In the genomic region with DNA sequence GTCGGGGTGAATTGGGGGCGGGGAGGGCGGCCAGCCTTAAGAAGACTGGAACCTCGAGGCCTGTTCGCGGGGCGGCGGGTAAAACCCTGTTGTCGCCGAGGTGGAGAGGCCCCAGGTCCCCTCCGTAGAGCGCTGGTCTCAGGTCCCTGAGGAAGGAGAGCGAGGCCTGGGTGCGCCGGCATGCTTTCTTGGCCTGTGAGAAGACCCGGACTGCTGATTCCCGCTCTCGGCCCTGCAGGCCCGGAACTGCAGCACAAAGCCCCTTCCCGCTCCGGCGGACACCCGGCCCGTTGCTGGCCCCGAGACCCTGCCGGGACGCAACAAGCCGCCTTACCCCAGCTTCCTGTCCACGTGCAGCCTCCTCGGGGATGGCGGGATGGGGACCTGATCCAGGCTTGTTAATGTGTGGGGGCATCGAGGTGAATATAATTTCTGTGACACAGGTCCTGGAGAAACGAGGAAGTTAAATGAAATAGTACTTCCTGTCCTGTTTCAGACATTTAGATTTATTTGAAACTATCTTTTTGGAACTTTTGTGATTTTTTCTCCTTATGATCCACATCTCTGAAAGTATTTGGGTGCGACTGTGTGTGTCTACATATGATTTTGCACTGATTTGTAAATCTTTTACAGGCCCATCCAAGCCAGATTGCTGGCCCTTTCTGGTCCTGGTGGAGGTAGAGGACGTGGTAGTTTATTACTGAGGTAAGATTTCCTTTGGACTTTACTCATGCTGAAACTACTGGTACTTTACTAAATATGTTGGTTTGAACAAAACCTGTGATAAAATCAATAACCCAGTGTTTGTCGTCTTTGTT, we compare ENCODE assay signal across 8 cellular contexts. TPM values are rescaled to one million over a fixed set of nuclear protein-coding genes. Genes with fewer than 3 reads are reported as not detected.
DNase-seq lines count a peak whose midpoint lies in the region; ATAC-seq, FAIRE-seq and TF ChIP-seq lines count a peak whose summit lies in the region.

No MANE protein-coding gene starts in this region.

- peak overlapping the region; percentile 71; the same call in 1 of the 2 replicates for H2AFZ ChIP-seq in K562 (ENCODE audit: low read depth, low read length)

- H3K4me3 ChIP-seq in GM06990 (replicated peaks; ENCODE audit: low read depth, low read length) = peak overlapping the region; percentile 82
- H3K4me3 ChIP-seq in K562 = peak overlapping the region; percentile 90
- peak overlapping the region; percentile 70 to 98 for H3K4me3 ChIP-seq in kidney (ENCODE audit: low read length in 2 of 2)

- H3K27me3 ChIP-seq in GM06990 (replicated peaks; ENCODE audit: control insufficient read depth, insufficient read depth, low read length) (no peaks in the 10 kb centered on the region), K562 (ENCODE audit: control insufficient read depth in 2 of 2, insufficient read depth in 2 of 2, low read length in 2 of 2) (no peaks in the 10 kb centered on the region)

- DNase-seq in 8988T (peak; percentile 15), GM06990 (ENCODE audit: extremely low read depth, insufficient read length) (peak; percentile 80), NOMO-1 treated with dmso at 0.1 percent for 144 hours (lab: John Stamatoyannopoulos, UW; ENCODE audit: unreplicated experiment) (peak; percentile 17), K562 (ENCODE audit: extremely low read depth in 1 of 4, low spot score in 3 of 4) (peak in 3 of 4 experiments; percentile 27 to 54 (median 47)), kidney (no peak), RCC 7860 (ENCODE audit: low spot score) (no peak)
- DNase-seq in stimulated activated CD4-positive, alpha-beta T cell treated with anti-CD3 and anti-CD28 coated beads, Interleukin-4, amount 100 ng/mL, for 48 hours (ENCODE audit: low read depth in 2 of 2) = peak; percentile 38

- H3K79me2 ChIP-seq in K562 (ENCODE audit: control insufficient read depth, insufficient read depth, low read length) = peaks cover 40% of the 10 kb centered on the region

- peak; percentile 3 for ATAC-seq in HG02884 (IDR thresholded peaks at IDR 0.05; ENCODE audit: unreplicated experiment)
- peak; percentile 16 for ATAC-seq in K562

- H3K4me1 ChIP-seq in K562 (replicated peaks in 1 of 2; ENCODE audit: control insufficient read depth in 2 of 2, insufficient read depth in 2 of 2, low read length in 2 of 2) = peaks cover 9 to 18% of the 10 kb centered on the region in 2 experiments; a peak in 4 of 5 replicates
- peaks cover 4 to 11% of the 10 kb centered on the region in 2 donors for H3K4me1 ChIP-seq in kidney (ENCODE audit: control insufficient read depth in 1 of 2, insufficient read depth in 1 of 2, low read depth in 1 of 2, low read length in 2 of 2)

- BruUV-seq in K562 (replicated peaks; lab: Mats Ljungman, UMichigan) = TSS peak; percentile 71

- WGBS in K562 (ENCODE audit: insufficient coverage, low coverage, missing lambda C conversion rate) = 2% methylated on average over 21 of the region's 36 CpGs

- TF ChIP-seq CTCF in GM06990 (IDR thresholded peaks at IDR 0.05; ENCODE audit: insufficient read depth, low read length, poor library complexity, severe bottlenecking) (no peak), K562 (IDR thresholded peaks at IDR 0.05 in 2 of 3, conservative IDR thresholded peaks at IDR 0.05 in 1 of 3; ENCODE audit: insufficient read depth in 2 of 3, low read depth in 1 of 3, low read length in 3 of 3) (no peak), kidney (IDR thresholded peaks at IDR 0.05; ENCODE audit: borderline replicate concordance, extremely low read depth, insufficient read depth) (no peak)

- no peaks in the 10 kb centered on the region for H4K20me1 ChIP-seq in K562 (replicated peaks; ENCODE audit: control insufficient read depth, insufficient read depth, low read length)

- H3K9me3 ChIP-seq in K562 (replicated peaks; ENCODE audit: control insufficient read depth, insufficient read depth, low read depth, low read length) = no peaks in the 10 kb centered on the region
- H3K9me3 ChIP-seq in kidney (ENCODE audit: control insufficient read depth in 1 of 2, low read length in 2 of 2) = no peaks in the 10 kb centered on the region

- POLR2A ChIA-PET in K562 (lab: Yijun Ruan, JAX) = interaction anchor here (0.6 to 1.4 kb wide), 9 partner anchors 9 to 134 kb away, joined by 3 to 9 read pairs (median 3); no protein-coding TSS in a partner anchor

- peaks cover 11% of the 10 kb centered on the region for H3K36me3 ChIP-seq in GM06990 (ENCODE audit: control insufficient read depth, insufficient read depth, low read length)
- peaks cover 49% of the 10 kb centered on the region for H3K36me3 ChIP-seq in K562 (ENCODE audit: control insufficient read depth, insufficient read depth, low read length)
- peaks cover 18 to 42% of the 10 kb centered on the region in 2 donors for H3K36me3 ChIP-seq in kidney (ENCODE audit: control insufficient read depth in 1 of 2, insufficient read depth in 2 of 2, low read length in 2 of 2)

- H3K9me1 ChIP-seq in K562 (ENCODE audit: control insufficient read depth, insufficient read depth, low read length) = no peaks in the 10 kb centered on the region

- FAIRE-seq in K562 (lab: Jason Lieb, UNC) (no peak), kidney (lab: Jason Lieb, UNC) (no peak), RCC 7860 (lab: Jason Lieb, UNC) (no peak)

- H3K27ac ChIP-seq in K562 (ENCODE audit: extremely low read depth, low read depth, low read length) (peak overlapping the region; percentile 94), kidney (ENCODE audit: low read depth in 2 of 2, low read length in 2 of 2) (peak overlapping the region; percentile 79 to 87)

- no peak for TF ChIP-seq RAD21 in K562 (CRISPR knock-in tag; conservative IDR thresholded peaks at IDR 0.05 in 1 of 2, IDR thresholded peaks at IDR 0.05 in 1 of 2)

- in situ Hi-C loops in K562 (cut with MboI) = no loop called here

- peak overlapping the region; percentile 96 to 99 for H3K9ac ChIP-seq in K562 (ENCODE audit: insufficient read depth in 1 of 2, low read depth in 2 of 2, low read length in 2 of 2)
- H3K9ac ChIP-seq in kidney (ENCODE audit: low read length in 2 of 2) = peak overlapping the region; percentile 87 to 88

- TF ChIP-seq POLR2A in K562 (conservative IDR thresholded peaks at IDR 0.05) = no peak

- CTCF ChIA-PET in K562 (lab: Yijun Ruan, JAX; ENCODE audit: low intra/inter-chr PET ratio) = interaction anchor here (0.7 kb wide), 1 partner anchor 10 kb away, joined by 3 read pairs; no protein-coding TSS in a partner anchor

- TF ChIP-seq EP300 in K562 (IDR thresholded peaks at IDR 0.05; ENCODE audit: low read length) = no peak

- H3K4me2 ChIP-seq in K562 (ENCODE audit: insufficient read depth, low read length) = peak overlapping the region; percentile 83

- intact Hi-C loops in K562 (cut with micrococcal nuclease) (loop anchor here (2.0 to 10.0 kb wide), 3 partner anchors 31 to 89 kb away; partner anchors contain the start of gene GEMIN2), kidney (cut with DNase I) (no loop called here)

RNA-seq across cellular contexts. Expression of gene PNN, which starts 0.6 kb away (rescaled TPM):
- 53.9 and 152 TPM in 2 replicates for total RNA-seq in K562 (2011; cell fraction: chromatin; rRNA removed; ENCODE audit: low replicate concordance)
- total RNA-seq in K562 (2011; cell fraction: nucleolus; rRNA removed) = 34.2 and 42.7 TPM in 2 replicates
- 65.9 and 95.0 TPM in 2 replicates for total RNA-seq in K562 (2011; cell fraction: nucleoplasm; rRNA removed)
- 59.9 and 69.7 TPM in 2 replicates for total RNA-seq in K562 (2014; rRNA removed)
- 75.9 and 84.5 TPM in 2 replicates for total RNA-seq in K562 (2014; rRNA removed; fragmentation: Illumina TruSeq; extraction: Trizol)
- 68.2 and 81.4 TPM in 2 replicates for total RNA-seq in K562 (2015; rRNA removed; fragmentation: Illumina TruSeq; extraction: Trizol)
- 53.4 and 67.7 TPM in 2 replicates for total RNA-seq in K562 (2021)
- polyA plus RNA-seq in K562 (2011; rRNA removed) = 42.8 and 46.6 TPM in 2 replicates
- polyA plus RNA-seq in K562 (2011; cell fraction: cytosol; rRNA removed) = 7.8 and 21.8 TPM in 2 replicates
- 123 and 157 TPM in 2 replicates for polyA plus RNA-seq in K562 (2011; cell fraction: nucleus; rRNA removed)
- polyA plus RNA-seq in K562 (2012) = 71.6 and 86.2 TPM in 2 replicates
- 105 and 133 TPM in 2 replicates for polyA plus RNA-seq in K562 (2014; fragmentation: Illumina TruSeq; extraction: Trizol)
- 10 to 100 TPM; 30.2 to 38.1 TPM for polyA plus RNA-seq in K562 (2014; fragmentation: Nextera tagmentation; extraction: Ambion mirVana)
- polyA plus RNA-seq in K562 (2014; rRNA removed) = 138 and 188 TPM in 2 replicates
- polyA minus RNA-seq in K562 (2011; rRNA and poly(A)+ RNA removed) = 32.5 and 38.4 TPM in 2 replicates
- polyA minus RNA-seq in K562 (2011; cell fraction: cytosol; rRNA and poly(A)+ RNA removed) = 9.0 and 10.4 TPM in 2 replicates
- polyA minus RNA-seq in K562 (2011; cell fraction: nucleus; rRNA and poly(A)+ RNA removed) = 42.9 and 69.9 TPM in 2 replicates
- total RNA-seq in kidney = 46.2 TPM
- polyA plus RNA-seq in kidney (ENCODE audit: insufficient read depth, low read depth, low replicate concordance) = 27.2 TPM

RNA-seq across cellular contexts. Expression of gene TRAPPC6B, which starts 5.5 kb away (rescaled TPM):
- total RNA-seq in K562 (2011; cell fraction: chromatin; rRNA removed; ENCODE audit: low replicate concordance) = 21.2 and 33.4 TPM in 2 replicates
- 7.7 and 9.7 TPM in 2 replicates for total RNA-seq in K562 (2011; cell fraction: nucleolus; rRNA removed)
- total RNA-seq in K562 (2011; cell fraction: nucleoplasm; rRNA removed) = 18.5 and 35.6 TPM in 2 replicates
- 16.8 and 18.2 TPM in 2 replicates for total RNA-seq in K562 (2014; rRNA removed)
- 17.4 and 21.3 TPM in 2 replicates for total RNA-seq in K562 (2014; rRNA removed; fragmentation: Illumina TruSeq; extraction: Trizol)
- 15.2 and 16.3 TPM in 2 replicates for total RNA-seq in K562 (2015; rRNA removed; fragmentation: Illumina TruSeq; extraction: Trizol)
- total RNA-seq in K562 (2021) = 22.1 and 22.5 TPM in 2 replicates
- polyA plus RNA-seq in K562 (2011; rRNA removed) = 20.4 and 23.8 TPM in 2 replicates
- 3.6 and 10.8 TPM in 2 replicates for polyA plus RNA-seq in K562 (2011; cell fraction: cytosol; rRNA removed)
- 19.0 and 19.7 TPM in 2 replicates for polyA plus RNA-seq in K562 (2011; cell fraction: nucleus; rRNA removed)
- polyA plus RNA-seq in K562 (2012) = 16.4 and 20.5 TPM in 2 replicates
- polyA plus RNA-seq in K562 (2014; fragmentation: Illumina TruSeq; extraction: Trizol) = 18.5 and 24.5 TPM in 2 replicates
- polyA plus RNA-seq in K562 (2014; fragmentation: Nextera tagmentation; extraction: Ambion mirVana) = 1 to 10 TPM; 3.8 to 6.4 TPM
- polyA plus RNA-seq in K562 (2014; rRNA removed) = 20.3 and 23.1 TPM in 2 replicates
- 23.6 and 23.8 TPM in 2 replicates for polyA minus RNA-seq in K562 (2011; rRNA and poly(A)+ RNA removed)
- 9.6 and 11.4 TPM in 2 replicates for polyA minus RNA-seq in K562 (2011; cell fraction: cytosol; rRNA and poly(A)+ RNA removed)
- 7.9 and 16.4 TPM in 2 replicates for polyA minus RNA-seq in K562 (2011; cell fraction: nucleus; rRNA and poly(A)+ RNA removed)
- total RNA-seq in kidney = 32.9 TPM
- polyA plus RNA-seq in kidney (ENCODE audit: insufficient read depth, low read depth, low replicate concordance) = 19.7 TPM

RNA-seq across cellular contexts. Expression of gene MIA2, which starts 58.1 kb away (rescaled TPM):
- 7.1 and 20.8 TPM in 2 replicates for total RNA-seq in K562 (2011; cell fraction: chromatin; rRNA removed; ENCODE audit: low replicate concordance)
- 5.3 and 8.0 TPM in 2 replicates for total RNA-seq in K562 (2011; cell fraction: nucleolus; rRNA removed)
- total RNA-seq in K562 (2011; cell fraction: nucleoplasm; rRNA removed) = 12.2 and 17.0 TPM in 2 replicates
- total RNA-seq in K562 (2014; rRNA removed) (6.9 and 7.2 TPM in 2 replicates), K562 (2014; rRNA removed; fragmentation: Illumina TruSeq; extraction: Trizol) (17.0 and 18.9 TPM in 2 replicates), K562 (2015; rRNA removed; fragmentation: Illumina TruSeq; extraction: Trizol) (11.8 and 13.6 TPM in 2 replicates), K562 (2021) (10.4 and 12.8 TPM in 2 replicates), kidney (65.6 TPM)
- polyA plus RNA-seq in K562 (2011; rRNA removed) (12.3 and 13.0 TPM in 2 replicates), K562 (2014; fragmentation: Illumina TruSeq; extraction: Trizol) (18.3 and 21.8 TPM in 2 replicates), K562 (2014; fragmentation: Nextera tagmentation; extraction: Ambion mirVana) (10 to 100 TPM in 1 of 2 experiments, 1 to 10 TPM in 1; 6.0 to 11.5 TPM), K562 (2014; rRNA removed) (11.8 and 12.2 TPM in 2 replicates), kidney (ENCODE audit: insufficient read depth, low read depth, low replicate concordance) (63.2 TPM)
- 6.4 and 8.1 TPM in 2 replicates for polyA plus RNA-seq in K562 (2011; cell fraction: cytosol; rRNA removed)
- 10.6 and 11.1 TPM in 2 replicates for polyA plus RNA-seq in K562 (2011; cell fraction: nucleus; rRNA removed)
- polyA plus RNA-seq in K562 (2012) = 7.3 and 17.5 TPM in 2 replicates
- 8.6 and 10.0 TPM in 2 replicates for polyA minus RNA-seq in K562 (2011; rRNA and poly(A)+ RNA removed)
- polyA minus RNA-seq in K562 (2011; cell fraction: cytosol; rRNA and poly(A)+ RNA removed) = 4.2 and 5.0 TPM in 2 replicates
- polyA minus RNA-seq in K562 (2011; cell fraction: nucleus; rRNA and poly(A)+ RNA removed) = 5.0 and 7.9 TPM in 2 replicates

Comparison
In these comparisons a context has a peak if more than half of its experiments do, and no peak if none do; other contexts are left out.
1. DNase-seq: peak in 8988T (single experiment), GM06990 (single experiment), NOMO-1 treated with dmso at 0.1 percent for 144 hours (single experiment), K562 (3 of 4) and stimulated activated CD4-positive, alpha-beta T cell treated with anti-CD3 and anti-CD28 coated beads, Interleukin-4, amount 100 ng/mL, for 48 hours (2 of 2); none in kidney (single experiment) and RCC 7860 (single experiment).
2. Peak in every context shown above with its lines, with median percentiles within 50 percentile points of each other: H3K4me3 ChIP-seq.